ENCODE assay signal across 9 cellular contexts in the genomic region with DNA sequence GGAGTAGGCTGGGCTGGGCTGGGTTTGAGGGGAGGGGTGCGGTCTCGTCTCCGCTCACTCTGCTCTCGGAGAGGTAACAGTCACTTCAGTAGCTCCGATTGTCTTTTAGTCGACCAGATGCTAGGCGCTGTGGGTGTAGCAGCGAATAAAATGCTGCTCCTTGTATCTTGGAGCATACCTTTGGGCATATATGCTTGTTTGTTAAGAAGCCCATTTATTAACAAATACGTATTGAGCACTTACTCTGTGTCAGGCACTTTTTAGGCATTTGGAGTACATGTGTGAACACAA. TPM values are rescaled to one million over a fixed set of nuclear protein-coding genes. Genes with fewer than 3 reads are reported as not detected.
DNase-seq lines count a peak whose midpoint lies in the region; ATAC-seq and TF ChIP-seq lines count a peak whose summit lies in the region.
"Had no signal": no experiment of that assay in that cellular context is flagged by ENCODE, and none has a peak within 500 bp of the region (broad histone marks: within the 10 kb centered on the region; RNA-seq: fewer than 3 reads in every experiment).

No MANE protein-coding gene starts in this region.

- POLR2A ChIA-PET in MCF 10A (lab: Yijun Ruan, JAX) = interaction anchor here (0.6 to 3.0 kb wide), 30 partner anchors 9 to 1570 kb away, joined by 3 to 36 read pairs (median 4); partner anchors contain the start of genes DHX35, FAM83D and RALGAPB

- H3K4me1 Mint-ChIP-seq in MCF 10A (ENCODE audit: insufficient read depth, unreplicated experiment) (peaks cover 18% of the 10 kb centered on the region), memory B cell (peaks cover 12% of the 10 kb centered on the region)

- no TSS peak for BruUV-seq in MCF 10A (replicated peaks; lab: Mats Ljungman, UMichigan)

- H3K4me3 Mint-ChIP-seq in MCF 10A (ENCODE audit: unreplicated experiment) = peak overlapping the region; percentile 93
- peak overlapping the region; percentile 95 for H3K4me3 Mint-ChIP-seq in memory B cell

- peak; percentile 77 for DNase-seq in RPMI8226
- peak; percentile 52 for DNase-seq in MCF 10A (ENCODE audit: unreplicated experiment)
- no peak for DNase-seq in memory B cell (ENCODE audit: low spot score in 2 of 2)
- peak; percentile 53 for DNase-seq in stimulated activated naive CD8-positive, alpha-beta T cell treated with anti-CD3 and anti-CD28 coated beads, Interleukin-15, Interleukin-2, amounts not matched to agents 100 U/mL and 50 U/mL, for 24 hours
- no peak for DNase-seq in SIG-M5 (lab: John Stamatoyannopoulos, UW)
- no peak for DNase-seq in NK-92 (lab: John Stamatoyannopoulos, UW; ENCODE audit: unreplicated experiment)

- H3K36me3 Mint-ChIP-seq in MCF 10A (ENCODE audit: insufficient read depth, unreplicated experiment) (peaks cover 23% of the 10 kb centered on the region), memory B cell (peaks cover 5% of the 10 kb centered on the region)

- intact Hi-C loops in MCF 10A (cut with micrococcal nuclease) = no loop called here

- H3K9me3 Mint-ChIP-seq in MCF 10A (ENCODE audit: unreplicated experiment) (no peaks in the 10 kb centered on the region), memory B cell (no peaks in the 10 kb centered on the region)

- CTCF ChIA-PET in MCF 10A (lab: Yijun Ruan, JAX) = interaction anchor here (0.5 to 19.6 kb wide), 14 partner anchors 8 to 1362 kb away, joined by 3 to 389 read pairs (median 10); partner anchors contain the start of gene DHX35

- H3K27me3 Mint-ChIP-seq in MCF 10A (ENCODE audit: insufficient read depth, unreplicated experiment) (no peaks in the 10 kb centered on the region), memory B cell (peaks cover under 1% of the 10 kb centered on the region)

- ATAC-seq in GM18858 (IDR thresholded peaks at IDR 0.05; ENCODE audit: unreplicated experiment) = peak; percentile 8
- ATAC-seq in HG02973 (IDR thresholded peaks at IDR 0.05; ENCODE audit: unreplicated experiment) = peak; percentile 27
- ATAC-seq in memory B cell (ENCODE audit: low read depth) = peak; percentile 12
- peak; percentile 45 for ATAC-seq in stimulated activated naive CD8-positive, alpha-beta T cell treated with anti-CD3 and anti-CD28 coated beads, Interleukin-15, Interleukin-2, amounts not matched to agents 100 U/mL and 50 U/mL, for 24 hours

- no peak for TF ChIP-seq CTCF in MCF 10A (IDR thresholded peaks at IDR 0.05; ENCODE audit: unreplicated experiment)

- H3K27ac Mint-ChIP-seq in MCF 10A (ENCODE audit: low read depth, unreplicated experiment) = no peak overlapping the region
- peak overlapping the region; percentile 1 for H3K27ac Mint-ChIP-seq in memory B cell

RNA-seq across cellular contexts. Expression of gene ACTR5, which starts 0.5 kb away (rescaled TPM):
- total RNA-seq in MCF 10A (2022) = 6.0 and 6.9 TPM in 2 replicates

RNA-seq across cellular contexts. Expression of gene SLC32A1, which starts 24.5 kb away (rescaled TPM):
- total RNA-seq in MCF 10A (2022) = not detected in 2 replicates
- total RNA-seq: T-helper 2 cell treated with Interferon-gamma antibody and Interleukin-4, amounts not matched to agents 100 ng/mL and 5 ng/mL, for 36 hours had no signal

RNA-seq across cellular contexts. Expression of gene PPP1R16B, which starts 56.7 kb away (rescaled TPM):
- not detected in 2 replicates for total RNA-seq in MCF 10A (2022)

Comparison
In these comparisons a context has a peak if more than half of its experiments do, and no peak if none do; other contexts are left out.
1. DNase-seq: peak in RPMI8226 (single experiment), MCF 10A (single experiment) and stimulated activated naive CD8-positive, alpha-beta T cell treated with anti-CD3 and anti-CD28 coated beads, Interleukin-15, Interleukin-2, amounts not matched to agents 100 U/mL and 50 U/mL, for 24 hours (single experiment); none in memory B cell (0 of 2), SIG-M5 (single experiment) and NK-92 (single experiment).
2. Peak in every context shown above with its lines, with median percentiles within 50 percentile points of each other: ATAC-seq.